Comparison of ENCODE assay signal across 1 cellular context in the genomic region with DNA sequence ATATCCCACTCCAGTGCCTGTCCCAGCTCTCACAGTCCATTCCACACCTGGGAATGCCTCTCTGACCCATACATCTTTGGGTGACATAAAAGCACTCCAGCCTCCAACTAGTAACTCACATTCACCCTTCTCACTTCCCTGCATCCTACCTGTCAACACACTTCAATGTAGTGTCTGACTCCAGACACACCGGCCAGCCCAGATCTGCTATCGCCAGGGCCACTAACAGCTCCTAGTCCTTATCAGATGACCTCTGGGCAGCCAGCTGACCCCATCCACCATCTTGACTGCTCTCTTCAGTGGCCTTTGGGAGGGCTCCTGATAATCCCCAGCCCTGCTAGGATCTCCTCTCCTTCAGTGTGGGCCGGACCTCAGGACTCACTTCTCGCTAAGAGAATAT.
A peak's percentile ranks its signal among the peaks of the same experiment; 100 is the strongest.
TF ChIP-seq lines count a peak whose summit lies in the region.

No MANE protein-coding gene starts in this region.

TF ChIP-seq in K562, 482 proteins besides CTCF, POLR2A, EP300 and RAD21 (continued from another document):
- TF ChIP-seq, protein P1, sequence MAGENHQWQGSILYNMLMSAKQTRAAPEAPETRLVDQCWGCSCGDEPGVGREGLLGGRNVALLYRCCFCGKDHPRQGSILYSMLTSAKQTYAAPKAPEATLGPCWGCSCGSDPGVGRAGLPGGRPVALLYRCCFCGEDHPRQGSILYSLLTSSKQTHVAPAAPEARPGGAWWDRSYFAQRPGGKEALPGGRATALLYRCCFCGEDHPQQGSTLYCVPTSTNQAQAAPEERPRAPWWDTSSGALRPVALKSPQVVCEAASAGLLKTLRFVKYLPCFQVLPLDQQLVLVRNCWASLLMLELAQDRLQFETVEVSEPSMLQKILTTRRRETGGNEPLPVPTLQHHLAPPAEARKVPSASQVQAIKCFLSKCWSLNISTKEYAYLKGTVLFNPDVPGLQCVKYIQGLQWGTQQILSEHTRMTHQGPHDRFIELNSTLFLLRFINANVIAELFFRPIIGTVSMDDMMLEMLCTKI (IDR thresholded peaks at IDR 0.05; ENCODE audit: partially characterized antibody) = no peak
- TF ChIP-seq MYBL2 (IDR thresholded peaks at IDR 0.05; ENCODE audit: low read depth) (no peak), MYBL2 (CRISPR knock-in tag; IDR thresholded peaks at IDR 0.05; ENCODE audit: borderline replicate concordance) (no peak), ZNF707 (CRISPR knock-in tag; conservative IDR thresholded peaks at IDR 0.05) (no peak), ESRRA (IDR thresholded peaks at IDR 0.05; ENCODE audit: borderline replicate concordance, low read depth) (peak; percentile 53; the same call in 1 of the 2 replicates), SOX6 (IDR thresholded peaks at IDR 0.05) (no peak)
